17 cellular contexts compared by ENCODE assay signal in the genomic region with DNA sequence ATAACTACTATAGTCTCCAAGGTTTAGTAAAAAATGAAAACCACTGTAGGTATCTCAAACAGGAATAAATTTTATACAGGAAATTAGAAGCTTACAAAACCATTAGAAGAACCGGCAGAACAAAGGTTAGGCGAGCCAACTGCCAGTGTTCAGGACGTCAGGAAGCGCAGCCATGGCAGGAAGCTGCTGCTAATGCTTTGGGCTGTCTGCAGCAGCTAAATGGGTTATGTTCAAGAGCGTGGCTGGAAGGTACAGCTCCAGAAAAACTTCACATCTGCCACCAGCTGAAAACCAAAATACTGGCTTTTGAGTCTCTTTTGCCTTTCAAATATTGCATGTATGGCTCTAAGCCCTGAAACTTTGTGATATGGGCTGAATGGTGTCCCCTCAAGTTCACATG. TPM values are rescaled to one million over a fixed set of nuclear protein-coding genes. Genes with fewer than 3 reads are reported as not detected.
DNase-seq lines count a peak whose midpoint lies in the region; ATAC-seq and TF ChIP-seq lines count a peak whose summit lies in the region.
"Had no signal": no experiment of that assay in that cellular context is flagged by ENCODE, and none has a peak within 500 bp of the region (broad histone marks: within the 10 kb centered on the region; RNA-seq: fewer than 3 reads in every experiment).

No MANE protein-coding gene starts in this region.

- H2AFZ ChIP-seq in Loucy (ENCODE audit: low read length), result peak overlapping the region; percentile 60

- H3K9ac ChIP-seq in Loucy (ENCODE audit: low read depth, low read length, poor library complexity, severe bottlenecking), result peak overlapping the region; percentile 67
- H3K9ac ChIP-seq: BLaER1 had no signal

- peaks cover 4 to 8% (median 6%) of the 10 kb centered on the region in 3 donors for H3K4me1 Mint-ChIP-seq in T-cell
- H3K4me1 Mint-ChIP-seq in progenitor cell of endocrine pancreas (ENCODE audit: low read depth), result no peaks in the 10 kb centered on the region
- H3K4me1 Mint-ChIP-seq: B cell had no signal

- peak overlapping the region; percentile 27 for H3K4me3 ChIP-seq in Loucy (ENCODE audit: low read length, poor library complexity, severe bottlenecking)
- H3K4me3 ChIP-seq: BLaER1, HAP-1 had no signal

- no peaks in the 10 kb centered on the region for H3K27me3 ChIP-seq in Loucy (ENCODE audit: insufficient read depth, low read length, poor library complexity, severe bottlenecking)
- H3K27me3 ChIP-seq: BLaER1 had no signal

- peak overlapping the region; percentile 56 for H3K4me2 ChIP-seq in Loucy (ENCODE audit: low read depth, low read length, poor library complexity, severe bottlenecking)
- H3K4me2 ChIP-seq: BLaER1 had no signal

- no peak overlapping the region for H3K27ac Mint-ChIP-seq in T-cell
- H3K27ac Mint-ChIP-seq in progenitor cell of endocrine pancreas, result no peak overlapping the region
- H3K27ac Mint-ChIP-seq: B cell; CD4-positive, CD25-positive, alpha-beta regulatory T cell; CD8-positive, alpha-beta T cell; HFFc6 had no signal

- DNase-seq in Right ventricle myocardium inferior (ENCODE audit: missing footprints) (peak; percentile 60), Right ventricle myocardium superior (no peak), lung microvascular endothelial cell (ENCODE audit: low read depth in 2 of 2) (peak; percentile 51 to 57), T-cell (no peak), progenitor cell of endocrine pancreas (ENCODE audit: low spot score, unreplicated experiment) (no peak)
- DNase-seq: Caco-2; CD4-positive, CD25-positive, alpha-beta regulatory T cell; CD8-positive, alpha-beta T cell; DMS153; DMS79; GF-D8; GOT3; HFFc6 had no signal

- H3F3A ChIP-seq in Loucy (ENCODE audit: low read depth), result no peaks in the 10 kb centered on the region

- H4K20me1 ChIP-seq in Loucy (ENCODE audit: insufficient read depth, low read length, poor library complexity, severe bottlenecking), result no peaks in the 10 kb centered on the region
- H4K20me1 ChIP-seq: BLaER1 had no signal

- H3K27me3 Mint-ChIP-seq in T-cell (peaks cover 0 to 6% of the 10 kb centered on the region in 2 donors), progenitor cell of endocrine pancreas (peaks cover 10% of the 10 kb centered on the region)
- H3K27me3 Mint-ChIP-seq: CD4-positive, CD25-positive, alpha-beta regulatory T cell had no signal

- POLR2A ChIA-PET in T-cell (lab: Charles Lee), result no interaction called here

- intact Hi-C loops in Right ventricle myocardium inferior (cut with DNase I), result no loop called here
- intact Hi-C loops in Right ventricle myocardium superior (cut with DNase I), result no loop called here

- CTCF ChIA-PET in T-cell (lab: Charles Lee), result no interaction called here

- H3K9me2 ChIP-seq in Loucy (replicated peaks; ENCODE audit: low read depth, low read length), result no peaks in the 10 kb centered on the region

- H3K9me3 Mint-ChIP-seq in T-cell (no peaks in the 10 kb centered on the region), progenitor cell of endocrine pancreas (ENCODE audit: low read depth) (peaks cover 4% of the 10 kb centered on the region)
- H3K9me3 Mint-ChIP-seq: CD8-positive, alpha-beta T cell; HFFc6 had no signal

- H3K4me3 Mint-ChIP-seq in T-cell, result no peak overlapping the region
- no peak overlapping the region for H3K4me3 Mint-ChIP-seq in progenitor cell of endocrine pancreas (ENCODE audit: low read depth)
- H3K4me3 Mint-ChIP-seq: B cell; CD4-positive, CD25-positive, alpha-beta regulatory T cell; CD8-positive, alpha-beta T cell; HFFc6 had no signal

- no peaks in the 10 kb centered on the region for H3K9me3 ChIP-seq in Loucy (ENCODE audit: insufficient read depth, low read depth, low read length)
- H3K9me3 ChIP-seq: BLaER1, Caco-2, HAP-1 had no signal

- H3K79me2 ChIP-seq in Loucy (ENCODE audit: insufficient read depth, low read length), result no peaks in the 10 kb centered on the region

- H3K4me1 ChIP-seq in Loucy (ENCODE audit: insufficient read depth, low read length, poor library complexity, severe bottlenecking), result peaks cover 43% of the 10 kb centered on the region
- H3K4me1 ChIP-seq: BLaER1, Caco-2, HAP-1 had no signal

- H3K36me3 Mint-ChIP-seq in T-cell (no peaks in the 10 kb centered on the region), progenitor cell of endocrine pancreas (ENCODE audit: insufficient read depth) (no peaks in the 10 kb centered on the region)
- H3K36me3 Mint-ChIP-seq: CD4-positive, CD25-positive, alpha-beta regulatory T cell; CD8-positive, alpha-beta T cell had no signal

- H3K36me3 ChIP-seq in Loucy (ENCODE audit: insufficient read depth, low read length), result no peaks in the 10 kb centered on the region
- H3K36me3 ChIP-seq: BLaER1, HAP-1 had no signal

- ATAC-seq in Right ventricle myocardium inferior (no peak), Right ventricle myocardium superior (ENCODE audit: poor library complexity) (no peak), T-cell (replicated peaks in 1 of 4) (no peak)
- ATAC-seq: CD8-positive, alpha-beta T cell had no signal

- no peak for TF ChIP-seq CTCF in Loucy (conservative IDR thresholded peaks at IDR 0.05; ENCODE audit: low read length)
- no peak for TF ChIP-seq CTCF in progenitor cell of endocrine pancreas (IDR thresholded peaks at IDR 0.05; ENCODE audit: unreplicated experiment)

RNA-seq across cellular contexts. Expression of a gene that starts 35.7 kb away (rescaled TPM):
- total RNA-seq in Right ventricle myocardium inferior (19.8 TPM), Right ventricle myocardium superior (20.3 TPM), lung microvascular endothelial cell (9.4 and 18.7 TPM in 2 replicates), T-cell (10 to 100 TPM; 50.1 to 65.5 (median 53.8) TPM), progenitor cell of endocrine pancreas (75.4 and 75.8 TPM in 2 replicates)

RNA-seq across cellular contexts. Expression of a gene that starts 48.3 kb away (rescaled TPM):
- total RNA-seq in Right ventricle myocardium inferior (64.2 TPM), Right ventricle myocardium superior (54.8 TPM), lung microvascular endothelial cell (48.4 and 152 TPM in 2 replicates), T-cell (1,000 to 10,000 TPM in 1 of 5 donors, 100 to 1,000 TPM in 1, 10 to 100 TPM in 3; 43.2 to 1,335 (median 56.6) TPM), progenitor cell of endocrine pancreas (93.8 and 107 TPM in 2 replicates)

Comparison
In these comparisons a context has a peak if more than half of its experiments do, and no peak if none do; other contexts are left out.
1. DNase-seq: peak in Right ventricle myocardium inferior (single experiment) and lung microvascular endothelial cell (2 of 2); none in Right ventricle myocardium superior (single experiment), T-cell (0 of 34) and progenitor cell of endocrine pancreas (single experiment).